Comparison of ENCODE assay signal across 9 cellular contexts in the genomic region with DNA sequence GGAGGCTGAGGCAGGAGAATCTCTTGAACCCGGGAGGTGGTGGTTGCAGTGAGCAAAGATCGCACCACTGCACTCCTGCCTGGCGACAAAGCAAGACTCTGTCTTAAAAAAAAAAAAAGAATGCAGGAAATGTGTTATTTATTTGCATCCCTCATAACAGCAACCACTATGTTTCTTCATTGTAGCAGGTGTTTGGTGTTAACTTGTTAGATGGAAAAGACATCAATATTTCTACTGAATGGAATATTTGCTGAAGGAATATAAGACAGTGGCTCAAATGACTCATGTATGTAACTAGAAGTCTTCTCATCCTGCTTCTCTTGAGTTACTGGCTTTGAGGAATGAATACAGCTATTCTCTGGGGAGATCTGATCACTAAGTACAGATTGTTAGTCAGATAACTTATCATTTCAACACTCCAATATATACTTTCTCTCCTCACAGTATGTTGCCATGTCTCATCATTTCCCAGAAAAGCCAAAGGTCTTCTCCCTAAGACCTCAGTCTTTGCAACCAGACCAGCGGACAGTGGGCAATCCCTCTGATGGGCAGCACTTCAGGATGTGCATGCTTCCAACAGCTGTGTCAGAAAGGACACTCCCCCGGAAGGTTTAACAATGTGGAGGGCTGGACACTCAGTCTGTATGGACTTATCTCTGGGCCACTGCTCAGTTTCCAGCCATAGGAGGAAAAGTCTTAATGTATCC.
DNase-seq lines count a peak whose midpoint lies in the region; ATAC-seq, FAIRE-seq and TF ChIP-seq lines count a peak whose summit lies in the region.
"Had no signal": no experiment of that assay in that cellular context is flagged by ENCODE, and none has a peak within 500 bp of the region (broad histone marks: within the 10 kb centered on the region; RNA-seq: fewer than 3 reads in every experiment).

No MANE protein-coding gene starts in this region.

- peak overlapping the region; percentile 54 to 64 for H3K27ac ChIP-seq in A549
- H3K27ac ChIP-seq in SU-DHL-6 (ENCODE audit: low read depth, low read length) = peak overlapping the region; percentile 99

- H3K9ac ChIP-seq in SU-DHL-6 (ENCODE audit: low read length) = peak overlapping the region; percentile 56

- TF ChIP-seq CTCF in A549 (IDR thresholded peaks at IDR 0.05) = no peak
- TF ChIP-seq CTCF in SU-DHL-6 (IDR thresholded peaks at IDR 0.05; ENCODE audit: insufficient read depth, low read length, poor library complexity, severe bottlenecking) = no peak
- no peak for TF ChIP-seq CTCF in glutamatergic neuron (IDR thresholded peaks at IDR 0.05; ENCODE audit: partially characterized antibody, unreplicated experiment)

- no peaks in the 10 kb centered on the region for H3K79me2 ChIP-seq in SU-DHL-6 (ENCODE audit: insufficient read depth, low read length)

- no peak overlapping the region for H2AFZ ChIP-seq in SU-DHL-6 (ENCODE audit: low read depth, low read length, severe bottlenecking)

- TF ChIP-seq EP300 in A549 (IDR thresholded peaks at IDR 0.05) = no peak

- no peaks in the 10 kb centered on the region for H3K36me3 ChIP-seq in SU-DHL-6 (ENCODE audit: low read length)

- peaks cover 53% of the 10 kb centered on the region for H3F3A ChIP-seq in SU-DHL-6 (ENCODE audit: insufficient read depth)

- ATAC-seq in A549 (peak; percentile 46 to 66; a peak in 4 of 6 replicates), GM21825 (IDR thresholded peaks at IDR 0.05; ENCODE audit: unreplicated experiment) (peak; percentile 42)

- peak overlapping the region; percentile 78 for H3K27ac Mint-ChIP-seq in glutamatergic neuron (ENCODE audit: unreplicated experiment)

- H3K4me1 Mint-ChIP-seq in glutamatergic neuron (ENCODE audit: low read depth, unreplicated experiment) = peaks cover 5% of the 10 kb centered on the region

- H3K9me2 ChIP-seq in SU-DHL-6 (replicated peaks; ENCODE audit: insufficient read depth, low read length) = no peaks in the 10 kb centered on the region

- H3K9me3 Mint-ChIP-seq in glutamatergic neuron (ENCODE audit: unreplicated experiment) = no peaks in the 10 kb centered on the region

- no peak for FAIRE-seq in A549 (lab: Jason Lieb, UNC)

- DNase-seq in A549 (ENCODE audit: low read depth in 1 of 2, low spot score in 1 of 2) = peak in 1 of 2 experiments; percentile 24
- DNase-seq in glutamatergic neuron = no peak
- no peak for DNase-seq in pons (ENCODE audit: low spot score)
- DNase-seq in stimulated activated CD4-positive, alpha-beta T cell treated with anti-CD3 and anti-CD28 coated beads, Interleukin-2, amount 100 ng/mL, for 48 hours = no peak
- no peak for DNase-seq in activated CD8-positive, alpha-beta memory T cell treated with anti-CD3 and anti-CD28 coated beads for 24 hours
- DNase-seq in NCI-H1694 treated with DMSO at 0.1 percent for 48 hours (lab: John Stamatoyannopoulos, UW) = no peak
- DNase-seq: T1000 had no signal

- H3K4me2 ChIP-seq in A549 (peak overlapping the region; percentile 60), SU-DHL-6 (ENCODE audit: low read depth, low read length, poor library complexity, severe bottlenecking) (peak overlapping the region; percentile 95)

- no peaks in the 10 kb centered on the region for H3K27me3 ChIP-seq in SU-DHL-6 (ENCODE audit: low read length)

- no peak for TF ChIP-seq POLR2A in A549 (IDR thresholded peaks at IDR 0.05; ENCODE audit: low read length)

- 82% methylated on average over 5 of the region's 5 CpGs for WGBS in A549 (ENCODE audit: missing lambda C conversion rate)

- H3K4me1 ChIP-seq in A549 = peaks cover 37% of the 10 kb centered on the region

- H4K20me1 ChIP-seq in SU-DHL-6 (ENCODE audit: low read depth, low read length) = no peaks in the 10 kb centered on the region

- CTCF ChIA-PET in A549 (lab: Yijun Ruan, JAX) = interaction anchor here (0.9 to 5.5 kb wide), 9 partner anchors 10 to 198 kb away, joined by 3 to 49 read pairs (median 5); no protein-coding TSS in a partner anchor

- H3K4me3 ChIP-seq in A549 (no peak overlapping the region), SU-DHL-6 (ENCODE audit: insufficient read depth, low read length, poor library complexity, severe bottlenecking) (peak overlapping the region; percentile 37)

- POLR2A ChIA-PET in A549 (lab: Yijun Ruan, JAX) = interaction anchor here (0.9 to 2.9 kb wide), 3 partner anchors 16 to 105 kb away, joined by 4 to 14 read pairs (median 4); partner anchors contain the start of gene STK17B

- peaks cover 2% of the 10 kb centered on the region for H3K27me3 Mint-ChIP-seq in glutamatergic neuron (ENCODE audit: unreplicated experiment)

- no peaks in the 10 kb centered on the region for H3K9me3 ChIP-seq in A549
- H3K9me3 ChIP-seq in SU-DHL-6 (ENCODE audit: insufficient read depth, low read length) = no peaks in the 10 kb centered on the region

- peaks cover 14% of the 10 kb centered on the region for H3K36me3 Mint-ChIP-seq in glutamatergic neuron (ENCODE audit: unreplicated experiment)

- no peak overlapping the region for H3K4me3 Mint-ChIP-seq in glutamatergic neuron (ENCODE audit: unreplicated experiment)

- TF ChIP-seq RAD21 in A549 (conservative IDR thresholded peaks at IDR 0.05 in 1 of 2, IDR thresholded peaks at IDR 0.05 in 1 of 2) = no peak

TF ChIP-seq in A549, 52 proteins besides CTCF, POLR2A, EP300 and RAD21:
- TF ChIP-seq JUNB (IDR thresholded peaks at IDR 0.05) = peak; percentile 24; the same call in 1 of the 2 replicates
- TF ChIP-seq HDAC2 (IDR thresholded peaks at IDR 0.05) = no peak
- TF ChIP-seq HMGXB4 (CRISPR knock-in tag; IDR thresholded peaks at IDR 0.05; ENCODE audit: borderline replicate concordance) = no peak
- no peak for TF ChIP-seq USF2 (IDR thresholded peaks at IDR 0.05)
- TF ChIP-seq BCL3 (IDR thresholded peaks at IDR 0.05) = no peak
- TF ChIP-seq HOXA7 (CRISPR knock-in tag; IDR thresholded peaks at IDR 0.05) = no peak
- no peak for TF ChIP-seq ZC3H11A (IDR thresholded peaks at IDR 0.05)
- TF ChIP-seq MYC (IDR thresholded peaks at IDR 0.05; ENCODE audit: borderline replicate concordance, low read length) = no peak
- TF ChIP-seq GATA3 (IDR thresholded peaks at IDR 0.05; ENCODE audit: borderline replicate concordance) = 0 out of 2 replicates have a peak, but pooled peaks have one; percentile 25
- TF ChIP-seq JUN (IDR thresholded peaks at IDR 0.05) = no peak
- TF ChIP-seq CBX8 (IDR thresholded peaks at IDR 0.05) = no peak
- no peak for TF ChIP-seq EHMT2 (IDR thresholded peaks at IDR 0.05; ENCODE audit: low read depth)
